29 cellular contexts compared by ENCODE assay signal in genomic region chr10:43079823-43080222, GRCh38. TPM values are rescaled to one million over a fixed set of nuclear protein-coding genes. Genes with fewer than 3 reads are reported as not detected.
"Had no signal": no experiment of that assay in that cellular context is flagged by ENCODE, and none has a peak within 500 bp of the region (broad histone marks: within the 10 kb centered on the region; RNA-seq: fewer than 3 reads in every experiment).

No MANE protein-coding gene starts in this region.

- H3K9me3 Mint-ChIP-seq: activated CD4-positive, alpha-beta memory T cell treated with anti-CD3 and anti-CD28 coated beads for 36 hours; activated CD4-positive, alpha-beta T cell treated with anti-CD3 and anti-CD28 coated beads, Interleukin-2, amount 10 ng/mL, durations not matched to agents 24 days and 14 days; activated naive CD8-positive, alpha-beta T cell treated with anti-CD3 and anti-CD28 coated beads, Interleukin-2, amount 50 U/mL, for 24 hours; activated T-helper 1 cell treated with anti-CD3 and anti-CD28 coated beads, Interleukin-12 subunit alpha, Interleukin-12 subunit beta, Interleukin-2, Interleukin-4 antibody, amounts not matched to agents 30 ng/mL and 10 ng/mL and 1 ng/mL, durations not matched to agents 14 hours and 24 hours and 36 hours; naive thymus-derived CD8-positive, alpha-beta T cell; neural crest cell; stimulated activated naive B cell treated with anti-CD40 and anti-IgM and Interleukin-4, amounts not matched to agents 10 μg/mL and 1 μg/mL and 100 μg/mL, for 72 hours had no signal

- DNase-seq: activated CD4-positive, alpha-beta memory T cell treated with anti-CD3 and anti-CD28 coated beads for 36 hours; activated CD4-positive, alpha-beta T cell treated with anti-CD3 and anti-CD28 coated beads, Interleukin-2, amount 10 ng/mL, durations not matched to agents 24 days and 14 days; activated CD4-positive, CD25-positive, alpha-beta regulatory T cell treated with anti-CD3 and anti-CD28 coated beads, Interleukin-2, amount 50 U/mL, for 72 hours; activated CD8-positive, alpha-beta memory T cell treated with anti-CD3 and anti-CD28 coated beads, Interleukin-2, amount 50 U/mL, for 4 hours; activated gamma-delta T cell treated with Interleukin-2 at 50 U/mL for 16 hours; activated naive CD4-positive, alpha-beta T cell treated with anti-CD3 and anti-CD28 coated beads, Interleukin-2, amount 50 U/mL, for 16 hours; activated naive CD8-positive, alpha-beta T cell treated with anti-CD3 and anti-CD28 coated beads, Interleukin-2, amount 50 U/mL, for 24 hours; activated T-cell treated with anti-CD3 and anti-CD28 coated beads, Interleukin-2, amount 50 U/mL, for 1 hour; amygdala; esophagus squamous epithelium; foreskin melanocyte; heart right ventricle; left lung; lower lobe of right lung; mesenchymal stem cell; naive thymus-derived CD8-positive, alpha-beta T cell; occipital lobe; stimulated activated CD4-positive, alpha-beta T cell treated with anti-CD3 and anti-CD28 coated beads, Interleukin-1b, Interleukin-23, amount 100 ng/mL, for 48 hours; stimulated activated naive B cell treated with anti-CD40 and anti-IgM and Interleukin-4, amounts not matched to agents 10 μg/mL and 1 μg/mL and 100 μg/mL, for 72 hours; stomach; thyroid gland had no signal

- H3K36me3 Mint-ChIP-seq: activated CD4-positive, alpha-beta memory T cell treated with anti-CD3 and anti-CD28 coated beads for 36 hours; naive thymus-derived CD8-positive, alpha-beta T cell; stimulated activated naive B cell treated with anti-CD40 and anti-IgM and Interleukin-4, amounts not matched to agents 10 μg/mL and 1 μg/mL and 100 μg/mL, for 72 hours had no signal

- ATAC-seq: activated naive CD8-positive, alpha-beta T cell treated with anti-CD3 and anti-CD28 coated beads, Interleukin-2, amount 50 U/mL, for 24 hours; left lung; lower lobe of right lung; naive thymus-derived CD8-positive, alpha-beta T cell; stimulated activated naive B cell treated with anti-CD40 and anti-IgM and Interleukin-4, amounts not matched to agents 10 μg/mL and 1 μg/mL and 100 μg/mL, for 72 hours had no signal

- H3K4me3 Mint-ChIP-seq: activated CD4-positive, alpha-beta memory T cell treated with anti-CD3 and anti-CD28 coated beads for 36 hours; activated CD4-positive, alpha-beta T cell treated with anti-CD3 and anti-CD28 coated beads, Interleukin-2, amount 10 ng/mL, durations not matched to agents 24 days and 14 days; activated naive CD8-positive, alpha-beta T cell treated with anti-CD3 and anti-CD28 coated beads, Interleukin-2, amount 50 U/mL, for 24 hours; stimulated activated naive B cell treated with anti-CD40 and anti-IgM and Interleukin-4, amounts not matched to agents 10 μg/mL and 1 μg/mL and 100 μg/mL, for 72 hours had no signal

- H3K27ac Mint-ChIP-seq: activated CD4-positive, alpha-beta memory T cell treated with anti-CD3 and anti-CD28 coated beads for 36 hours; activated CD4-positive, alpha-beta T cell treated with anti-CD3 and anti-CD28 coated beads, Interleukin-2, amount 10 ng/mL, durations not matched to agents 24 days and 14 days; activated naive CD8-positive, alpha-beta T cell treated with anti-CD3 and anti-CD28 coated beads, Interleukin-2, amount 50 U/mL, for 24 hours; activated T-helper 1 cell treated with anti-CD3 and anti-CD28 coated beads, Interleukin-12 subunit alpha, Interleukin-12 subunit beta, Interleukin-2, Interleukin-4 antibody, amounts not matched to agents 30 ng/mL and 10 ng/mL and 1 ng/mL, durations not matched to agents 14 hours and 24 hours and 36 hours; naive thymus-derived CD8-positive, alpha-beta T cell; stimulated activated naive B cell treated with anti-CD40 and anti-IgM and Interleukin-4, amounts not matched to agents 10 μg/mL and 1 μg/mL and 100 μg/mL, for 72 hours had no signal

- H3K27ac ChIP-seq: epithelial cell of prostate, esophagus squamous epithelium, heart right ventricle, left lung, lower lobe of right lung, right atrium auricular region, stomach, thyroid gland, upper lobe of left lung, vagina had no signal

- H3K4me1 Mint-ChIP-seq: activated naive CD8-positive, alpha-beta T cell treated with anti-CD3 and anti-CD28 coated beads, Interleukin-2, amount 50 U/mL, for 24 hours had no signal

- H3K4me3 ChIP-seq: esophagus squamous epithelium, heart right ventricle, left lung, lower lobe of right lung, right atrium auricular region, smooth muscle cell, stomach, thyroid gland, upper lobe of left lung, vagina had no signal

- H3K9me3 ChIP-seq: esophagus squamous epithelium, heart right ventricle, left lung, lower lobe of right lung, right atrium auricular region, stomach, thyroid gland, upper lobe of left lung, vagina had no signal

- H3K4me2 ChIP-seq: smooth muscle cell had no signal

- H3K36me3 ChIP-seq: esophagus squamous epithelium, heart right ventricle, left lung, lower lobe of right lung, right atrium auricular region, stomach, thyroid gland, upper lobe of left lung, vagina had no signal

- FAIRE-seq: islet of Langerhans had no signal

- H3K27me3 ChIP-seq: thyroid gland, vagina had no signal

RNA-seq across cellular contexts. Expression of gene RET, which starts 3.0 kb away (rescaled TPM):
- total RNA-seq: naive thymus-derived CD8-positive, alpha-beta T cell had no signal
